In genomic region chr6:41451515-41452163, GRCh38 we compare ENCODE assay signal across 11 cellular contexts.
DNase-seq lines count a peak whose midpoint lies in the region; ATAC-seq and TF ChIP-seq lines count a peak whose summit lies in the region.
"Had no signal": no experiment of that assay in that cellular context is flagged by ENCODE, and none has a peak within 500 bp of the region (broad histone marks: within the 10 kb centered on the region; RNA-seq: fewer than 3 reads in every experiment).

No MANE protein-coding gene starts in this region.

- no peak; the same call in 1 of the 2 replicates for TF ChIP-seq CTCF in HEK293 (tag by site-specific recombination; IDR thresholded peaks at IDR 0.05)
- no peak for TF ChIP-seq CTCF in esophagus muscularis mucosa (IDR thresholded peaks at IDR 0.05)

- CTCF ChIA-PET in HEK293 (lab: Yijun Ruan, JAX): interaction anchor here (0.5 to 8.7 kb wide), 9 partner anchors 8 to 83 kb away, joined by 3 to 51 read pairs (median 3); no protein-coding TSS in a partner anchor

- no peaks in the 10 kb centered on the region for H3K27me3 ChIP-seq in esophagus muscularis mucosa
- peaks cover 56 to 62% of the 10 kb centered on the region in 2 experiments for H3K27me3 ChIP-seq in mesenchymal stem cell (ENCODE audit: control insufficient read depth in 1 of 2, insufficient read depth in 1 of 2, low read length in 2 of 2)

- H3K9ac ChIP-seq in mesenchymal stem cell (ENCODE audit: low read length): no peak overlapping the region

- H3K18ac ChIP-seq in mesenchymal stem cell (ENCODE audit: low read depth in 1 of 2, low read length in 2 of 2): no peak overlapping the region

- no peak for DNase-seq in esophagus muscularis mucosa (ENCODE audit: extremely low spot score)
- no peak for DNase-seq in mesenchymal stem cell
- DNase-seq in stimulated activated CD4-positive, alpha-beta T cell treated with anti-CD3 and anti-CD28 coated beads, Interleukin-4, amount 100 ng/mL, for 24 hours: no peak
- no peak for DNase-seq in kidney glomerular epithelial cell (lab: John Stamatoyannopoulos, UW)
- DNase-seq: activated CD4-positive, CD25-positive, alpha-beta regulatory T cell treated with anti-CD3 and anti-CD28 coated beads, Interleukin-2, amount 50 U/mL, for 72 hours; CD4-positive, CD25-positive, alpha-beta regulatory T cell; NCI-H1694 had no signal

- intact Hi-C loops in esophagus muscularis mucosa (cut with DNase I): loop anchor here (5.0 kb wide), 1 partner anchor 51 kb away; no protein-coding TSS in a partner anchor

- no peak overlapping the region for H3K4me3 ChIP-seq in HEK293 (ENCODE audit: low read depth, low read length)
- H3K4me3 ChIP-seq in esophagus muscularis mucosa: peak overlapping the region in 1 of 4 donors; percentile 5
- no peak overlapping the region for H3K4me3 ChIP-seq in mesenchymal stem cell (ENCODE audit: insufficient read depth in 1 of 2, low read depth in 1 of 2, low read length in 2 of 2)

- no peaks in the 10 kb centered on the region for H3K79me1 ChIP-seq in mesenchymal stem cell (replicated peaks; ENCODE audit: low read length, poor library complexity, severe bottlenecking)

- no peak for TF ChIP-seq EP300 in esophagus muscularis mucosa (IDR thresholded peaks at IDR 0.05)

- H3K27ac ChIP-seq in HEK293 (ENCODE audit: extremely low read depth, low read depth, low read length) (peak overlapping the region; percentile 37; the same call in 1 of the 2 replicates), esophagus muscularis mucosa (replicated peaks in 1 of 4) (peak overlapping the region; percentile 58 to 81 (median 78)), mesenchymal stem cell (ENCODE audit: low read length, poor library complexity, severe bottlenecking) (no peak overlapping the region), temporal lobe (ENCODE audit: low read depth, low read length) (peak overlapping the region; percentile 79)

- H3K14ac ChIP-seq in mesenchymal stem cell (ENCODE audit: low read length in 2 of 2): peak overlapping the region in 1 of 2 experiments; percentile 15

- no peak overlapping the region for H2BK15ac ChIP-seq in mesenchymal stem cell (ENCODE audit: low read depth, poor library complexity, severe bottlenecking)

- no peak overlapping the region for H3K23ac ChIP-seq in mesenchymal stem cell (ENCODE audit: low read length in 2 of 2)

- ATAC-seq in HG03039 (IDR thresholded peaks at IDR 0.05; ENCODE audit: unreplicated experiment): no peak
- ATAC-seq in HG03342 (IDR thresholded peaks at IDR 0.05; ENCODE audit: unreplicated experiment): no peak

- no peaks in the 10 kb centered on the region for H3K36me3 ChIP-seq in HEK293 (ENCODE audit: control insufficient read depth in 2 of 2, insufficient read depth in 1 of 2, low read length in 2 of 2)
- no peaks in the 10 kb centered on the region for H3K36me3 ChIP-seq in esophagus muscularis mucosa
- H3K36me3 ChIP-seq in mesenchymal stem cell (ENCODE audit: control insufficient read depth in 1 of 2, insufficient read depth in 2 of 2, low read depth in 1 of 2, low read length in 2 of 2): no peaks in the 10 kb centered on the region

- no peak overlapping the region for H2AFZ ChIP-seq in mesenchymal stem cell (ENCODE audit: low read depth, low read length)

- H2AK5ac ChIP-seq in mesenchymal stem cell (ENCODE audit: low read length, severe bottlenecking): no peak overlapping the region

- H3K4me1 ChIP-seq in HEK293 (ENCODE audit: control insufficient read depth, insufficient read depth, low read length): peaks cover 29% of the 10 kb centered on the region
- H3K4me1 ChIP-seq in esophagus muscularis mucosa: peaks cover 33 to 59% (median 41%) of the 10 kb centered on the region in 4 donors
- H3K4me1 ChIP-seq in mesenchymal stem cell (ENCODE audit: control insufficient read depth, insufficient read depth, low read depth, low read length): no peaks in the 10 kb centered on the region

- H3K4me2 ChIP-seq in mesenchymal stem cell (ENCODE audit: low read length, poor library complexity, severe bottlenecking): no peak overlapping the region

- H2BK5ac ChIP-seq in mesenchymal stem cell (ENCODE audit: low read depth, low read length, poor library complexity, severe bottlenecking): no peak overlapping the region

- H4K8ac ChIP-seq in mesenchymal stem cell (ENCODE audit: low read length): peak overlapping the region; percentile 59

- no peak overlapping the region for H2BK120ac ChIP-seq in mesenchymal stem cell (ENCODE audit: low read depth, low read length)

- H3K4ac ChIP-seq in mesenchymal stem cell (ENCODE audit: low read depth in 1 of 2, low read length in 2 of 2): no peak overlapping the region

- H3K9me3 ChIP-seq in HEK293 (ENCODE audit: control insufficient read depth, insufficient read depth, low read depth, low read length) (no peaks in the 10 kb centered on the region), esophagus muscularis mucosa (no peaks in the 10 kb centered on the region), mesenchymal stem cell (ENCODE audit: control insufficient read depth, low read length) (no peaks in the 10 kb centered on the region)

- no peak overlapping the region for H2BK12ac ChIP-seq in mesenchymal stem cell (ENCODE audit: low read length in 2 of 2)

- WGBS in esophagus muscularis mucosa: 40% methylated on average over 21 of the region's 22 CpGs
- 86% methylated on average over 17 of the region's 22 CpGs for WGBS in mesenchymal stem cell

- no peak overlapping the region for H4K91ac ChIP-seq in mesenchymal stem cell (ENCODE audit: low read length)

- POLR2A ChIA-PET in HEK293 (lab: Yijun Ruan, JAX): interaction anchor here (0.6 to 1.7 kb wide), 2 partner anchors 10 to 283 kb away, joined by 4 to 7 read pairs; no protein-coding TSS in a partner anchor

- no peak for TF ChIP-seq POLR2A in esophagus muscularis mucosa (IDR thresholded peaks at IDR 0.05; ENCODE audit: low read depth)

TF ChIP-seq in HEK293, 187 proteins besides CTCF, POLR2A, EP300 and RAD21:
- peak; percentile 97 for TF ChIP-seq PRDM4 (tag by site-specific recombination; IDR thresholded peaks at IDR 0.05)
- TF ChIP-seq ZNF785 (tag by site-specific recombination; IDR thresholded peaks at IDR 0.05): no peak
- peak; percentile 98 for TF ChIP-seq ZFHX2 (tag by site-specific recombination; conservative IDR thresholded peaks at IDR 0.05)
- TF ChIP-seq ZNF133 (tag by site-specific recombination; IDR thresholded peaks at IDR 0.05): no peak
- no peak for TF ChIP-seq ZNF473 (tag by site-specific recombination; IDR thresholded peaks at IDR 0.05)
- TF ChIP-seq EGR2 (tag by site-specific recombination; IDR thresholded peaks at IDR 0.05; ENCODE audit: low read depth): peak; percentile 89
- no peak for TF ChIP-seq ZNF394 (tag by site-specific recombination; IDR thresholded peaks at IDR 0.05; ENCODE audit: borderline replicate concordance)
- TF ChIP-seq ZBTB1 (tag by site-specific recombination; IDR thresholded peaks at IDR 0.05): no peak
- TF ChIP-seq ZNF174 (tag by site-specific recombination; IDR thresholded peaks at IDR 0.05): no peak
- TF ChIP-seq ZNF311 (tag by site-specific recombination; IDR thresholded peaks at IDR 0.05; ENCODE audit: borderline replicate concordance): no peak
- TF ChIP-seq ZBTB6 (tag by site-specific recombination; IDR thresholded peaks at IDR 0.05): no peak
- TF ChIP-seq ZNF398 (tag by site-specific recombination; IDR thresholded peaks at IDR 0.05): no peak
- no peak for TF ChIP-seq ZNF624 (tag by site-specific recombination; IDR thresholded peaks at IDR 0.05)
